ENCODE assay signal across 20 cellular contexts in the genomic region with DNA sequence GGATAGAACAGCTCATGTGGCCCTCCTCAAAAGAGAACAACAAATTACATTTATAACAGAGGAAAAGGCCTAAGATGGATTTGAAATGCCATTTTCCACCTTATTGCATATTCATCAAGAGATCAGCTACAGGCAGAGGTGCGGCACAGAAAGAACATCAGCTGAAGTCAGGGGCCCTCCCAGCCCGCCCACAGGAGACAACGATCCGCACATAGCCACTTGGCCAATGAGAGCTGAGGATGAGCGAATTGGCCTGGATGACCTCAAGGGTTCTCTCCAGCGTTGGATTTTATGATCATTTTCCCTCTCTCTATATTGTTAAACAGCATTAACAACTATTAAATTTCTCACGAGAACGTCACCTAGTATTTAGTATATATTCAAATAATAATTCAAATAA.
DNase-seq lines count a peak whose midpoint lies in the region; ATAC-seq and TF ChIP-seq lines count a peak whose summit lies in the region.
"Had no signal": no experiment of that assay in that cellular context is flagged by ENCODE, and none has a peak within 500 bp of the region (broad histone marks: within the 10 kb centered on the region; RNA-seq: fewer than 3 reads in every experiment).

No MANE protein-coding gene starts in this region.

- POLR2A ChIA-PET in WTC11 (lab: Charles Lee) = no interaction called here

- TF ChIP-seq POLR2A in erythroblast (IDR thresholded peaks at IDR 0.05; ENCODE audit: low read length) = no peak

- H3K4me3 Mint-ChIP-seq in CD14-positive monocyte (no peak overlapping the region), WTC11 (no peak overlapping the region)
- no peak overlapping the region for H3K4me3 Mint-ChIP-seq in dendritic cell treated with granulocyte-macrophage colony-stimulating factor and Interleukin-4, amounts not matched to agents 40 ng/mL and 50 ng/mL, for 4 days
- H3K4me3 Mint-ChIP-seq: B cell; CD4-positive, alpha-beta memory T cell; CD4-positive, CD25-positive, alpha-beta regulatory T cell; CD8-positive, alpha-beta memory T cell had no signal

- H3K27me3 Mint-ChIP-seq in CD14-positive monocyte (ENCODE audit: low read depth in 3 of 3) (peaks cover 0 to 1% (median 0%) of the 10 kb centered on the region in 3 donors), WTC11 (ENCODE audit: low read depth) (no peaks in the 10 kb centered on the region)
- no peaks in the 10 kb centered on the region for H3K27me3 Mint-ChIP-seq in dendritic cell treated with granulocyte-macrophage colony-stimulating factor and Interleukin-4, amounts not matched to agents 40 ng/mL and 50 ng/mL, for 4 days
- H3K27me3 Mint-ChIP-seq: CD4-positive, alpha-beta memory T cell; CD4-positive, CD25-positive, alpha-beta regulatory T cell; CD8-positive, alpha-beta memory T cell had no signal

- H3K27me3 ChIP-seq in H7 (ENCODE audit: control insufficient read depth, insufficient read depth, low read length) = no peaks in the 10 kb centered on the region
- H3K27me3 ChIP-seq: BLaER1 treated with 17β-estradiol and CSF1 and Interleukin-3, amounts not matched to agents 10 nM and 100 nM had no signal

- peaks cover 0 to 3% (median 0%) of the 10 kb centered on the region in 7 donors for H3K9me3 Mint-ChIP-seq in CD14-positive monocyte
- no peaks in the 10 kb centered on the region for H3K9me3 Mint-ChIP-seq in WTC11
- no peaks in the 10 kb centered on the region for H3K9me3 Mint-ChIP-seq in dendritic cell treated with granulocyte-macrophage colony-stimulating factor and Interleukin-4, amounts not matched to agents 40 ng/mL and 50 ng/mL, for 4 days
- H3K9me3 Mint-ChIP-seq: CD4-positive, alpha-beta memory T cell; CD4-positive, CD25-positive, alpha-beta regulatory T cell; CD8-positive, alpha-beta memory T cell had no signal

- DNase-seq in CD14-positive monocyte (ENCODE audit: low spot score) (no peak), H7 (peak; percentile 12), WTC11 (ENCODE audit: low spot score) (no peak), omental fat pad (ENCODE audit: low spot score) (no peak), erythroblast (lab: John Stamatoyannopoulos, UW) (no peak), NCI-H345 treated with DMSO at 0.1 percent for 48 hours (lab: John Stamatoyannopoulos, UW; ENCODE audit: unreplicated experiment) (no peak)
- DNase-seq: AML-193; CD4-positive, alpha-beta memory T cell; CD4-positive, CD25-positive, alpha-beta regulatory T cell; CD8-positive, alpha-beta memory T cell; COR-L47; DMS 273 treated with DMSO at 0.1 percent for 48 hours; DMS153; DMS79 treated with DMSO at 0.1 percent for 48 hours; GF-D8 had no signal

- H3K27ac Mint-ChIP-seq in CD14-positive monocyte = peak overlapping the region in 4 of 7 donors; percentile 20 to 94 (median 71)
- H3K27ac Mint-ChIP-seq in WTC11 = no peak overlapping the region
- H3K27ac Mint-ChIP-seq in dendritic cell treated with granulocyte-macrophage colony-stimulating factor and Interleukin-4, amounts not matched to agents 40 ng/mL and 50 ng/mL, for 4 days = peak overlapping the region; percentile 85
- H3K27ac Mint-ChIP-seq: B cell had no signal

- peaks cover 53% of the 10 kb centered on the region for H3K4me1 Mint-ChIP-seq in CD14-positive monocyte
- H3K4me1 Mint-ChIP-seq in WTC11 = peaks cover 37% of the 10 kb centered on the region
- peaks cover 70% of the 10 kb centered on the region for H3K4me1 Mint-ChIP-seq in dendritic cell treated with granulocyte-macrophage colony-stimulating factor and Interleukin-4, amounts not matched to agents 40 ng/mL and 50 ng/mL, for 4 days (ENCODE audit: low read depth)

- no peaks in the 10 kb centered on the region for H3K36me3 ChIP-seq in H7 (replicated peaks; ENCODE audit: control insufficient read depth, insufficient read depth, low read length)

- CTCF ChIA-PET in WTC11 (lab: Charles Lee) = no interaction called here

- H3K36me3 Mint-ChIP-seq in CD14-positive monocyte = peaks cover 21 to 25% of the 10 kb centered on the region in 2 donors
- H3K36me3 Mint-ChIP-seq in WTC11 = no peaks in the 10 kb centered on the region
- peaks cover 43% of the 10 kb centered on the region for H3K36me3 Mint-ChIP-seq in dendritic cell treated with granulocyte-macrophage colony-stimulating factor and Interleukin-4, amounts not matched to agents 40 ng/mL and 50 ng/mL, for 4 days (ENCODE audit: low read depth)

- intact Hi-C loops in CD14-positive monocyte (cut with micrococcal nuclease) = loop anchor here in 1 of 2 donors (10.0 kb wide), 1 partner anchor 69 kb away; no protein-coding TSS in a partner anchor
- intact Hi-C loops in dendritic cell treated with granulocyte-macrophage colony-stimulating factor and Interleukin-4, amounts not matched to agents 40 ng/mL and 50 ng/mL, for 4 days (cut with micrococcal nuclease) = no loop called here

- TF ChIP-seq CTCF in CD14-positive monocyte (IDR thresholded peaks at IDR 0.05) (no peak), WTC11 (IDR thresholded peaks at IDR 0.05) (no peak), omental fat pad (IDR thresholded peaks at IDR 0.05) (no peak)

- ATAC-seq in WTC11 (peak; percentile 59; the same call in 1 of the 2 replicates), omental fat pad (ENCODE audit: low FRiP score) (no peak), GM21515 (IDR thresholded peaks at IDR 0.05; ENCODE audit: unreplicated experiment) (no peak)
- ATAC-seq: A549 had no signal

- no peak overlapping the region for H3K4me3 ChIP-seq in H7 (ENCODE audit: insufficient read depth, low read depth, low read length)
- H3K4me3 ChIP-seq: A549; BLaER1 treated with 17β-estradiol and CSF1 and Interleukin-3, amounts not matched to agents 10 nM and 100 nM had no signal

TF ChIP-seq in WTC11, 78 proteins besides CTCF, POLR2A, EP300 and RAD21:
- no peak for TF ChIP-seq NFYB (CRISPR knock-in tag; conservative IDR thresholded peaks at IDR 0.05; ENCODE audit: low read depth)
- TF ChIP-seq NR2C2 (CRISPR knock-in tag; IDR thresholded peaks at IDR 0.05) = no peak
- TF ChIP-seq, protein P1, sequence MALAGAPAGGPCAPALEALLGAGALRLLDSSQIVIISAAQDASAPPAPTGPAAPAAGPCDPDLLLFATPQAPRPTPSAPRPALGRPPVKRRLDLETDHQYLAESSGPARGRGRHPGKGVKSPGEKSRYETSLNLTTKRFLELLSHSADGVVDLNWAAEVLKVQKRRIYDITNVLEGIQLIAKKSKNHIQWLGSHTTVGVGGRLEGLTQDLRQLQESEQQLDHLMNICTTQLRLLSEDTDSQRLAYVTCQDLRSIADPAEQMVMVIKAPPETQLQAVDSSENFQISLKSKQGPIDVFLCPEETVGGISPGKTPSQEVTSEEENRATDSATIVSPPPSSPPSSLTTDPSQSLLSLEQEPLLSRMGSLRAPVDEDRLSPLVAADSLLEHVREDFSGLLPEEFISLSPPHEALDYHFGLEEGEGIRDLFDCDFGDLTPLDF (CRISPR knock-in tag; IDR thresholded peaks at IDR 0.05) = no peak
- TF ChIP-seq, protein P2, sequence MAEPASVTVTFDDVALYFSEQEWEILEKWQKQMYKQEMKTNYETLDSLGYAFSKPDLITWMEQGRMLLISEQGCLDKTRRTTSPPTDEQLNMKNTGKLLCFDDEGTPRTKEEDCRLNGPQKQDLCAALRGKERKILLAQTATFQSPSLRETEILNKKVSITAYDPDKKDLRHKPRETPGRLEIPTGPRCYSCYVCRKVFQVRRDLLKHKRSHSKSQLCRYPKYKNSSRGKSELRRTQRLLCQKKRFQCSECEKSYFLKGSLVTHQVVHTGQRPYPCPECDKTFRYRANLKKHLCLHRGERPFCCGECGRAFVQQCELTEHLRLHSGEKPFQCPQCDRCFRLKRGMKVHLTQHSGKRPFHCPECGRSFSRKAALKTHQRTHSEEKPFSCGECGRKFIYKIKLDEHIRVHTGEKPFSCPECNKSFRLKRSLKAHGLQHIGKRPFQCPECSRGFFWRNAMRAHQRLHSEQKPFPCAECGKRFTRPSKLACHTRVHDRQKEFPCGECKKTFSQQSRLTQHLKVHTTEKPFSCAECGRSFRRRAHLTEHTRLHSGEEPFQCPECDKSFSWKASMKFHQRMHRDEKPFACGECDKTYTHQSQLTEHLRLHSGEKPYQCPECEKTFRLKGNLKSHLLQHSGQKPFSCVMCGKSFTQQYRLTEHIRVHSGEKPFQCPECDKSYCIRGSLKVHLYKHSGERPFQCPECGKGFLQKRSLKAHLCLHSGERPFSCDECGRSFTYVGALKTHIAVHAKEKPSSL (CRISPR knock-in tag; conservative IDR thresholded peaks at IDR 0.05) = no peak
- TF ChIP-seq TEAD1 (CRISPR knock-in tag; IDR thresholded peaks at IDR 0.05) = no peak
- TF ChIP-seq, protein P3, sequence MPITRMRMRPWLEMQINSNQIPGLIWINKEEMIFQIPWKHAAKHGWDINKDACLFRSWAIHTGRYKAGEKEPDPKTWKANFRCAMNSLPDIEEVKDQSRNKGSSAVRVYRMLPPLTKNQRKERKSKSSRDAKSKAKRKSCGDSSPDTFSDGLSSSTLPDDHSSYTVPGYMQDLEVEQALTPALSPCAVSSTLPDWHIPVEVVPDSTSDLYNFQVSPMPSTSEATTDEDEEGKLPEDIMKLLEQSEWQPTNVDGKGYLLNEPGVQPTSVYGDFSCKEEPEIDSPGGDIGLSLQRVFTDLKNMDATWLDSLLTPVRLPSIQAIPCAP (CRISPR knock-in tag; IDR thresholded peaks at IDR 0.05) = no peak
- TF ChIP-seq ETV6 (CRISPR knock-in tag; IDR thresholded peaks at IDR 0.05) = no peak
- TF ChIP-seq, protein P4, sequence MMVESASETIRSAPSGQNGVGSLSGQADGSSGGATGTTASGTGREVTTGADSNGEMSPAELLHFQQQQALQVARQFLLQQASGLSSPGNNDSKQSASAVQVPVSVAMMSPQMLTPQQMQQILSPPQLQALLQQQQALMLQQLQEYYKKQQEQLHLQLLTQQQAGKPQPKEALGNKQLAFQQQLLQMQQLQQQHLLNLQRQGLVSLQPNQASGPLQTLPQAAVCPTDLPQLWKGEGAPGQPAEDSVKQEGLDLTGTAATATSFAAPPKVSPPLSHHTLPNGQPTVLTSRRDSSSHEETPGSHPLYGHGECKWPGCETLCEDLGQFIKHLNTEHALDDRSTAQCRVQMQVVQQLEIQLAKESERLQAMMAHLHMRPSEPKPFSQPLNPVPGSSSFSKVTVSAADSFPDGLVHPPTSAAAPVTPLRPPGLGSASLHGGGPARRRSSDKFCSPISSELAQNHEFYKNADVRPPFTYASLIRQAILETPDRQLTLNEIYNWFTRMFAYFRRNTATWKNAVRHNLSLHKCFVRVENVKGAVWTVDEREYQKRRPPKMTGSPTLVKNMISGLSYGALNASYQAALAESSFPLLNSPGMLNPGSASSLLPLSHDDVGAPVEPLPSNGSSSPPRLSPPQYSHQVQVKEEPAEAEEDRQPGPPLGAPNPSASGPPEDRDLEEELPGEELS (CRISPR knock-in tag; IDR thresholded peaks at IDR 0.05) = no peak
